Comparison of ENCODE assay signal across 21 cellular contexts in the genomic region with DNA sequence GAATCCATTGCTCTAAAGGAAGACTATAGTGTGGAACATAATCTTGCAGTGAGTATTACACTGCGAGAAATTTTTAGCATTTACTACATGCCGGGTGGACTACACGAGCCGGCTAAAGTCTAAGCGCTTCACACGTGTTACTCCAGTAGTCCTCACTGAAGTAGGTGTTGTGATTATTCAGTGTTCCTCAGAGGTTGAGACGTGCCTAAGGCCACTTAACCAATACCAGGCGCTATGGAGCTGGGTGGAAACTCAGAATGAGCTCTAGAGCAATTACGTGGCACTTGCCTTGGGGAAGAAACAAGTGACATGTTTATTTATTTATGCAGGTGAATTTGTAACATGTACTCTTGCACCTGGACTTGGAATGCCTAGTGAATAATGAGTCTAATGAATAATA. TPM values are rescaled to one million over a fixed set of nuclear protein-coding genes. Genes with fewer than 3 reads are reported as not detected.
DNase-seq lines count a peak whose midpoint lies in the region; ATAC-seq and TF ChIP-seq lines count a peak whose summit lies in the region.
"Had no signal": no experiment of that assay in that cellular context is flagged by ENCODE, and none has a peak within 500 bp of the region (broad histone marks: within the 10 kb centered on the region; RNA-seq: fewer than 3 reads in every experiment).

No MANE protein-coding gene starts in this region.

- H3K4me1 ChIP-seq in lower lobe of right lung: peaks cover 62% of the 10 kb centered on the region
- H3K4me1 ChIP-seq: HAP-1, SJCRH30 had no signal

- peaks cover 13% of the 10 kb centered on the region for H3K36me3 ChIP-seq in lower lobe of right lung
- H3K36me3 ChIP-seq: HAP-1, SJCRH30 had no signal

- H3K9me3 ChIP-seq in lower lobe of right lung: no peaks in the 10 kb centered on the region
- H3K9me3 ChIP-seq: HAP-1, SJCRH30 had no signal

- intact Hi-C loops in lower lobe of right lung (cut with DNase I): no loop called here

- DNase-seq in NCI-H510A treated with DMSO at 0.1 percent for 48 hours (lab: John Stamatoyannopoulos, UW) (peak; percentile 33), epithelial cell of esophagus (ENCODE audit: low read depth) (peak; percentile 29), lower lobe of right lung (no peak), type B pancreatic cell (ENCODE audit: extremely low spot score, unreplicated experiment) (no peak), NCI-H1436 treated with DMSO at 0.1 percent for 48 hours (lab: John Stamatoyannopoulos, UW) (no peak), HFFc6 (no peak)
- DNase-seq: CD4-positive, CD25-positive, alpha-beta regulatory T cell; COR-L47; DMS 273 treated with DMSO at 0.1 percent for 48 hours; DMS79 treated with DMSO at 0.1 percent for 48 hours; IMR-90; NCI-H1105 treated with DMSO at 0.1 percent for 48 hours; NCI-H187 treated with DMSO at 0.1 percent for 48 hours; NCI-H226; NCI-H524 treated with DMSO at 0.1 percent for 48 hours; OCI-M1; SJCRH30 had no signal

- H3K27ac ChIP-seq in lower lobe of right lung: peak overlapping the region; percentile 28
- H3K27ac ChIP-seq: KMS-11, SJCRH30 had no signal

- H3K27me3 Mint-ChIP-seq in type B pancreatic cell (no peaks in the 10 kb centered on the region), HFFc6 (ENCODE audit: insufficient read depth) (no peaks in the 10 kb centered on the region)
- H3K27me3 Mint-ChIP-seq: CD4-positive, CD25-positive, alpha-beta regulatory T cell had no signal

- no peaks in the 10 kb centered on the region for H3K27me3 ChIP-seq in lower lobe of right lung (ENCODE audit: low read depth)
- H3K27me3 ChIP-seq: SJCRH30 had no signal

- ATAC-seq in lower lobe of right lung (peak; percentile 94), HG02870 (IDR thresholded peaks at IDR 0.05; ENCODE audit: unreplicated experiment) (no peak)
- ATAC-seq: GM12878 had no signal

- H3K27ac Mint-ChIP-seq in type B pancreatic cell (peak overlapping the region; percentile 52), HFFc6 (no peak overlapping the region)
- H3K27ac Mint-ChIP-seq: CD4-positive, CD25-positive, alpha-beta regulatory T cell had no signal

- H3K36me3 Mint-ChIP-seq in type B pancreatic cell: peaks cover 22% of the 10 kb centered on the region
- H3K36me3 Mint-ChIP-seq in HFFc6 (ENCODE audit: low read depth): peaks cover 21% of the 10 kb centered on the region
- H3K36me3 Mint-ChIP-seq: CD4-positive, CD25-positive, alpha-beta regulatory T cell had no signal

- H3K4me3 ChIP-seq in epithelial cell of esophagus (ENCODE audit: low read length): no peak overlapping the region
- no peak overlapping the region for H3K4me3 ChIP-seq in lower lobe of right lung
- H3K4me3 ChIP-seq: GM12878, HAP-1, SJCRH30 had no signal

- no peak for TF ChIP-seq CTCF in epithelial cell of esophagus (IDR thresholded peaks at IDR 0.05; ENCODE audit: insufficient read depth, low read depth, low read length, missing control alignments)
- no peak for TF ChIP-seq CTCF in lower lobe of right lung (IDR thresholded peaks at IDR 0.05)
- no peak for TF ChIP-seq CTCF in type B pancreatic cell (conservative IDR thresholded peaks at IDR 0.05)
- TF ChIP-seq CTCF in HFFc6 (IDR thresholded peaks at IDR 0.05): no peak

- H3K4me3 Mint-ChIP-seq in type B pancreatic cell: no peak overlapping the region
- H3K4me3 Mint-ChIP-seq in HFFc6: no peak overlapping the region
- H3K4me3 Mint-ChIP-seq: CD4-positive, CD25-positive, alpha-beta regulatory T cell had no signal

- no peaks in the 10 kb centered on the region for H3K9me3 Mint-ChIP-seq in type B pancreatic cell
- H3K9me3 Mint-ChIP-seq in HFFc6: no peaks in the 10 kb centered on the region

- H3K4me1 Mint-ChIP-seq in type B pancreatic cell (ENCODE audit: unreplicated experiment): peaks cover 14% of the 10 kb centered on the region
- peaks cover 23% of the 10 kb centered on the region for H3K4me1 Mint-ChIP-seq in HFFc6 (ENCODE audit: low read depth)
- H3K4me1 Mint-ChIP-seq: CD4-positive, CD25-positive, alpha-beta regulatory T cell had no signal

RNA-seq across cellular contexts. Expression of a gene that starts 46.4 kb away (rescaled TPM):
- total RNA-seq in lower lobe of right lung (103 TPM), type B pancreatic cell (ENCODE audit: low replicate concordance) (61.3 and 99.9 TPM in 2 replicates)
- 10 to 100 TPM; 66.0 to 91.4 (median 88.4) TPM for total RNA-seq in HFFc6 (2021; fragmentation: NEBNext Ultra II Directional; extraction: Animal tissue kit (Norgen Biotek cat#: 25700))
- total RNA-seq: CD4-positive, CD25-positive, alpha-beta regulatory T cell had no signal

Comparison
In these comparisons a context has a peak if more than half of its experiments do, and no peak if none do; other contexts are left out.
1. DNase-seq: peak in NCI-H510A treated with DMSO at 0.1 percent for 48 hours (single experiment) and epithelial cell of esophagus (single experiment); none in lower lobe of right lung (single experiment), type B pancreatic cell (single experiment), NCI-H1436 treated with DMSO at 0.1 percent for 48 hours (single experiment) and HFFc6 (single experiment).